8 cellular contexts compared by ENCODE assay signal in the genomic region with DNA sequence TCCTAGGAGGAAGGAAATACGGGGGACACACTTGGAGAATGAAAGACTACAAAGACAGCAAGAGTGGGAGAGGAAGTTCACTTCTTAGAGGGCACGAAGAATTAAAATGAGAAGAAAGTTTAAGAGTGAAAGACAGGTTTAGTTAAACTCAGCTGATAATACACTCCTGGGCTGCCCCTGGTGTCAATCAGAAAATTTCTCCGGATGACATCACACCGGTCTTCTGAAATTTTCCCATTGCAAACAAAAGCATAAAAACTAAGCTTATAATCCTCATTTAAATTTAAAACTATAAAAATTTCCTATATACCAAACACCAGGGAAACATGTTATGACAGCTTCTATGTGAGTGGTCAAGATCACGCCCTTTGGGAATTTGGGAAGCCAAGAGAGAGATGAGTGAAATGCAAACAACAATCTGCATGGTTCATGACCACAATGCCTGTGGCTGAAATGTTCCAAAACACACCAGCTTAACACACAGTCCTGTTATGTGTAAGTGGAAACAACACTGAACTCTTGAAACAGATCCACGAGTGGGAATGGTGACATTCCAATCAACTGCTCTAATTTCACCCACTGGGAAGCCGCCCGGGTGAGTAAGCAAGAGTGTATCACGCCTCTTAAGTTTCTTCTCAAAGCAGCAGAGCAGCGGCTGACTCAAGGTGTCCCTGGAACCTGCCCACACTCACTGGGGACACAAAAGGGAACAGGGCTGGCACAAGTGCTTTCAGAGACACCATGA. TPM values are rescaled to one million over a fixed set of nuclear protein-coding genes. Genes with fewer than 3 reads are reported as not detected.
A peak's percentile ranks its signal among the peaks of the same experiment; 100 is the strongest.
DNase-seq lines count a peak whose midpoint lies in the region; ATAC-seq and TF ChIP-seq lines count a peak whose summit lies in the region.

No MANE protein-coding gene starts in this region.

- no peaks in the 10 kb centered on the region for H3K9me3 Mint-ChIP-seq in activated CD4-positive, alpha-beta T cell treated with anti-CD3 and anti-CD28 coated beads, Interleukin-2, amount 10 ng/mL, durations not matched to agents 7 days and 5 days
- no peaks in the 10 kb centered on the region for H3K9me3 Mint-ChIP-seq in immature natural killer cell

- H3K27me3 ChIP-seq in suprapubic skin, result no peaks in the 10 kb centered on the region

- TF ChIP-seq POLR2A in suprapubic skin (IDR thresholded peaks at IDR 0.05), result no peak

- no peak for TF ChIP-seq EP300 in suprapubic skin (IDR thresholded peaks at IDR 0.05)

- ATAC-seq in HG03159 (IDR thresholded peaks at IDR 0.05; ENCODE audit: unreplicated experiment) (no peak), HG02970 (IDR thresholded peaks at IDR 0.05; ENCODE audit: low FRiP score, unreplicated experiment) (no peak)

- H3K36me3 Mint-ChIP-seq in activated CD4-positive, alpha-beta T cell treated with anti-CD3 and anti-CD28 coated beads, Interleukin-2, amount 10 ng/mL, durations not matched to agents 7 days and 5 days (ENCODE audit: low read depth), result no peaks in the 10 kb centered on the region
- no peaks in the 10 kb centered on the region for H3K36me3 Mint-ChIP-seq in immature natural killer cell

- no peaks in the 10 kb centered on the region for H3K9me3 ChIP-seq in suprapubic skin

- peaks cover 99% of the 10 kb centered on the region for H3K4me1 ChIP-seq in suprapubic skin

- CTCF ChIA-PET in activated CD4-positive, alpha-beta T cell treated with anti-CD3 and anti-CD28 coated beads, Interleukin-2, amount 10 ng/mL, durations not matched to agents 7 days and 5 days (lab: Charles Lee), result interaction anchor here (0.5 to 0.9 kb wide), 4 partner anchors 19 to 136 kb away, joined by 3 to 4 read pairs (median 3); a partner anchor contains a TSS

- H3K4me1 Mint-ChIP-seq in activated CD4-positive, alpha-beta T cell treated with anti-CD3 and anti-CD28 coated beads, Interleukin-2, amount 10 ng/mL, durations not matched to agents 7 days and 5 days, result peaks cover 79% of the 10 kb centered on the region
- peaks cover 96 to 100% of the 10 kb centered on the region in 2 donors for H3K4me1 Mint-ChIP-seq in immature natural killer cell

- peak overlapping the region; percentile 87 for H3K27ac ChIP-seq in suprapubic skin

- no peaks in the 10 kb centered on the region for H3K27me3 Mint-ChIP-seq in activated CD4-positive, alpha-beta T cell treated with anti-CD3 and anti-CD28 coated beads, Interleukin-2, amount 10 ng/mL, durations not matched to agents 7 days and 5 days
- H3K27me3 Mint-ChIP-seq in immature natural killer cell (ENCODE audit: low read depth in 3 of 3), result peaks cover 0 to 4% (median 2%) of the 10 kb centered on the region in 3 donors

- H3K27ac Mint-ChIP-seq in activated CD4-positive, alpha-beta T cell treated with anti-CD3 and anti-CD28 coated beads, Interleukin-2, amount 10 ng/mL, durations not matched to agents 7 days and 5 days, result no peak overlapping the region
- H3K27ac Mint-ChIP-seq in immature natural killer cell, result peak overlapping the region; percentile 45 to 82 (median 80)

- no peak overlapping the region for H3K4me3 Mint-ChIP-seq in activated CD4-positive, alpha-beta T cell treated with anti-CD3 and anti-CD28 coated beads, Interleukin-2, amount 10 ng/mL, durations not matched to agents 7 days and 5 days
- H3K4me3 Mint-ChIP-seq in immature natural killer cell, result peak overlapping the region; percentile 6 to 65 (median 55)

- no peak for TF ChIP-seq CTCF in suprapubic skin (IDR thresholded peaks at IDR 0.05)

- peak; percentile 25 for DNase-seq in activated CD4-positive, alpha-beta T cell treated with anti-CD3 and anti-CD28 coated beads for 4 hours
- no peak for DNase-seq in activated CD4-positive, alpha-beta T cell treated with anti-CD3 and anti-CD28 coated beads, Interleukin-2, amount 10 ng/mL, durations not matched to agents 7 days and 5 days
- DNase-seq in activated naive CD4-positive, alpha-beta T cell treated with anti-CD3 and anti-CD28 coated beads, Interleukin-2, amount 50 U/mL, for 16 hours, result peak; percentile 28
- DNase-seq in immature natural killer cell, result no peak
- no peak for DNase-seq in suprapubic skin (ENCODE audit: low spot score in 2 of 2)
- DNase-seq in globus pallidus (ENCODE audit: low spot score), result no peak

- no peak overlapping the region for H3K4me3 ChIP-seq in suprapubic skin

- H3K36me3 ChIP-seq in suprapubic skin, result no peaks in the 10 kb centered on the region

- POLR2A ChIA-PET in activated CD4-positive, alpha-beta T cell treated with anti-CD3 and anti-CD28 coated beads, Interleukin-2, amount 10 ng/mL, durations not matched to agents 7 days and 5 days (lab: Charles Lee), result interaction anchor here (0.7 kb wide), 1 partner anchor 134 kb away, joined by 3 read pairs; no protein-coding TSS in a partner anchor

- WGBS in suprapubic skin, result 43% methylated on average over 10 of the region's 10 CpGs

RNA-seq across cellular contexts. Expression of a gene that starts 49.0 kb away (rescaled TPM):
- 100 to 1,000 TPM; 114 to 115 TPM for total RNA-seq in activated CD4-positive, alpha-beta T cell treated with anti-CD3 and anti-CD28 coated beads, Interleukin-2, amount 10 ng/mL, durations not matched to agents 7 days and 5 days
- polyA plus RNA-seq in immature natural killer cell, result 10 to 100 TPM in 1 of 3 donors, 1 to 10 TPM in 2; 4.3 to 16.7 (median 7.0) TPM
- 100 to 1,000 TPM in 1 of 4 donors, 10 to 100 TPM in 3; 54.8 to 111 (median 68.3) TPM for total RNA-seq in suprapubic skin

RNA-seq across cellular contexts. Expression of a gene that starts 51.1 kb away (rescaled TPM):
- under 1 TPM; 0.32 to 0.42 TPM for total RNA-seq in activated CD4-positive, alpha-beta T cell treated with anti-CD3 and anti-CD28 coated beads, Interleukin-2, amount 10 ng/mL, durations not matched to agents 7 days and 5 days
- not detected for polyA plus RNA-seq in immature natural killer cell
- 10 to 100 TPM in 3 of 4 donors, 1 to 10 TPM in 1; 8.0 to 81.6 (median 47.5) TPM for total RNA-seq in suprapubic skin

Comparison
In these comparisons a context has a peak if more than half of its experiments do, and no peak if none do; other contexts are left out.
1. DNase-seq: peak in activated CD4-positive, alpha-beta T cell treated with anti-CD3 and anti-CD28 coated beads for 4 hours (2 of 2) and activated naive CD4-positive, alpha-beta T cell treated with anti-CD3 and anti-CD28 coated beads, Interleukin-2, amount 50 U/mL, for 16 hours (single experiment); none in activated CD4-positive, alpha-beta T cell treated with anti-CD3 and anti-CD28 coated beads, Interleukin-2, amount 10 ng/mL, durations not matched to agents 7 days and 5 days (single experiment), immature natural killer cell (0 of 3), suprapubic skin (0 of 2) and globus pallidus (single experiment).
2. RNA of a gene that starts 51.1 kb away (total RNA-seq): 8.0 to 81.6 TPM in suprapubic skin; 0.32 to 0.42 TPM in activated CD4-positive, alpha-beta T cell treated with anti-CD3 and anti-CD28 coated beads, Interleukin-2, amount 10 ng/mL, durations not matched to agents 7 days and 5 days; every median in the first group is over 4 times any median in the second.